ENCODE assay signal across 25 cellular contexts in genomic region chr16:64449511-64449910, GRCh38.
"Had no signal": no experiment of that assay in that cellular context is flagged by ENCODE, and none has a peak within 500 bp of the region (broad histone marks: within the 10 kb centered on the region; RNA-seq: fewer than 3 reads in every experiment).

No MANE protein-coding gene starts in this region.

- DNase-seq: activated CD4-positive, alpha-beta T cell treated with anti-CD3 and anti-CD28 coated beads for 1 hour; activated CD4-positive, alpha-beta T cell treated with anti-CD3 and anti-CD28 coated beads, Interleukin-2, amount 10 ng/mL, durations not matched to agents 7 days and 5 days; activated CD8-positive, alpha-beta T cell treated with anti-CD3 and anti-CD28 coated beads for 36 hours; activated naive CD4-positive, alpha-beta T cell; activated T-cell treated with anti-CD3 and anti-CD28 coated beads, Interleukin-2, amount 50 U/mL, for 48 hours; anterior cingulate cortex; endodermal cell; kidney glomerular epithelial cell; left ventricle myocardium inferior; naive B cell; nephron progenitor cell; psoas muscle; stimulated activated CD4-positive, alpha-beta T cell treated with anti-CD3 and anti-CD28 coated beads, Interleukin-2, amount 100 ng/mL, for 48 hours; stimulated activated naive CD4-positive, alpha-beta T cell treated with Interleukin-2 at 50 U/mL for 16 hours; T-helper 2 cell; testis; transverse colon had no signal

- H3K4me3 Mint-ChIP-seq: activated CD4-positive, alpha-beta T cell treated with anti-CD3 and anti-CD28 coated beads, Interleukin-2, amount 10 ng/mL, durations not matched to agents 7 days and 5 days; activated CD8-positive, alpha-beta T cell treated with anti-CD3 and anti-CD28 coated beads for 36 hours; central memory CD8-positive, alpha-beta T cell; dendritic cell treated with granulocyte-macrophage colony-stimulating factor and Interleukin-4, amounts not matched to agents 40 ng/mL and 50 ng/mL, for 4 days; endodermal cell; naive B cell; nephron progenitor cell; WTC11 had no signal

- H3K79me2 ChIP-seq: parathyroid adenoma had no signal

- H3K36me3 Mint-ChIP-seq: naive B cell, WTC11 had no signal

- H3K9me3 ChIP-seq: esophagus muscularis mucosa, left ventricle myocardium inferior, psoas muscle, testis, transverse colon had no signal

- H3K4me1 ChIP-seq: esophagus muscularis mucosa, parathyroid adenoma, psoas muscle, testis, transverse colon had no signal

- H3K4me3 ChIP-seq: esophagus muscularis mucosa, left ventricle myocardium inferior, lung, psoas muscle, testis, transverse colon had no signal

- H3K9ac ChIP-seq: parathyroid adenoma had no signal

- H3K36me3 ChIP-seq: esophagus muscularis mucosa, left ventricle myocardium inferior, transverse colon had no signal

- H3K27ac Mint-ChIP-seq: activated CD4-positive, alpha-beta T cell treated with anti-CD3 and anti-CD28 coated beads, Interleukin-2, amount 10 ng/mL, durations not matched to agents 7 days and 5 days; activated CD8-positive, alpha-beta T cell treated with anti-CD3 and anti-CD28 coated beads for 36 hours; activated naive CD4-positive, alpha-beta T cell treated with anti-CD3 and anti-CD28 coated beads, Interleukin-2, amount 50 U/mL, for 72 hours; activated T-helper 2 cell treated with anti-CD3 and anti-CD28 coated beads, Interferon-gamma antibody, Interleukin-2, Interleukin-4, amounts not matched to agents 10 μg/mL and 5 μg/mL and 100 μg/mL, durations not matched to agents 14 hours and 24 hours and 36 hours; dendritic cell treated with granulocyte-macrophage colony-stimulating factor and Interleukin-4, amounts not matched to agents 40 ng/mL and 50 ng/mL, for 4 days; endodermal cell; naive B cell; nephron progenitor cell; WTC11 had no signal

- H3K27me3 ChIP-seq: esophagus muscularis mucosa, testis, transverse colon had no signal

- H3K27me3 Mint-ChIP-seq: activated CD4-positive, alpha-beta T cell treated with anti-CD3 and anti-CD28 coated beads, Interleukin-2, amount 10 ng/mL, durations not matched to agents 7 days and 5 days; activated CD8-positive, alpha-beta T cell treated with anti-CD3 and anti-CD28 coated beads for 36 hours; central memory CD8-positive, alpha-beta T cell; dendritic cell treated with granulocyte-macrophage colony-stimulating factor and Interleukin-4, amounts not matched to agents 40 ng/mL and 50 ng/mL, for 4 days; naive B cell had no signal

- H3K9me3 Mint-ChIP-seq: dendritic cell treated with granulocyte-macrophage colony-stimulating factor and Interleukin-4, amounts not matched to agents 40 ng/mL and 50 ng/mL, for 4 days; endodermal cell; nephron progenitor cell; WTC11 had no signal

- H3K27ac ChIP-seq: esophagus muscularis mucosa, left ventricle myocardium inferior, parathyroid adenoma, psoas muscle, testis, transverse colon had no signal

- H2AFZ ChIP-seq: parathyroid adenoma had no signal

- H3K4me1 Mint-ChIP-seq: activated CD4-positive, alpha-beta T cell treated with anti-CD3 and anti-CD28 coated beads, Interleukin-2, amount 10 ng/mL, durations not matched to agents 7 days and 5 days; central memory CD8-positive, alpha-beta T cell; naive B cell; nephron progenitor cell had no signal
